In genomic region chr12:31817120-31817519, GRCh38 we compare ENCODE assay signal across 19 cellular contexts.
DNase-seq lines count a peak whose midpoint lies in the region; ATAC-seq, FAIRE-seq and TF ChIP-seq lines count a peak whose summit lies in the region.
"Had no signal": no experiment of that assay in that cellular context is flagged by ENCODE, and none has a peak within 500 bp of the region (broad histone marks: within the 10 kb centered on the region; RNA-seq: fewer than 3 reads in every experiment).

No MANE protein-coding gene starts in this region.

- no peaks in the 10 kb centered on the region for H3K27me3 ChIP-seq in OCI-LY3 (ENCODE audit: low read depth, low read length)
- H3K27me3 ChIP-seq in A673 (replicated peaks; ENCODE audit: insufficient read depth, low read depth, low read length, poor library complexity) = no peaks in the 10 kb centered on the region
- H3K27me3 ChIP-seq: BLaER1, SJCRH30 had no signal

- POLR2A ChIA-PET in A673 (lab: Charles Lee; ENCODE audit: low non-redundant PET) = no interaction called here

- ATAC-seq in GM19467 (IDR thresholded peaks at IDR 0.05; ENCODE audit: unreplicated experiment) (no peak), HG02763 (IDR thresholded peaks at IDR 0.05; ENCODE audit: unreplicated experiment) (no peak)
- ATAC-seq: CD8-positive, alpha-beta T cell; T-cell had no signal

- no peak for FAIRE-seq in GM12891 (lab: Jason Lieb, UNC)

- H3K79me2 ChIP-seq in OCI-LY3 (ENCODE audit: low read length) = no peaks in the 10 kb centered on the region

- TF ChIP-seq CTCF in OCI-LY3 (IDR thresholded peaks at IDR 0.05; ENCODE audit: low read depth, low read length) (no peak), A673 (conservative IDR thresholded peaks at IDR 0.05; ENCODE audit: low read depth, low read length) (no peak)

- H3K4me3 ChIP-seq in OCI-LY3 (ENCODE audit: low read length) = no peak overlapping the region
- H3K4me3 ChIP-seq in A673 (ENCODE audit: low read depth, low read length, poor library complexity, severe bottlenecking) = no peak overlapping the region
- H3K4me3 ChIP-seq: BLaER1, SJCRH30 had no signal

- intact Hi-C loops in A673 (cut with micrococcal nuclease; ENCODE audit: unreplicated experiment) = no loop called here

- CTCF ChIA-PET in A673 (lab: Charles Lee) = no interaction called here

- peak overlapping the region; percentile 55; the same call in 1 of the 2 replicates for H2AFZ ChIP-seq in OCI-LY3 (ENCODE audit: low read depth, low read length)

- BruUV-seq in A673 (replicated peaks; lab: Mats Ljungman, UMichigan) = no TSS peak

- H3K4me1 ChIP-seq in OCI-LY3 (ENCODE audit: low read length) (peaks cover 29% of the 10 kb centered on the region), A673 (ENCODE audit: insufficient read depth, low read length, poor library complexity, severe bottlenecking) (no peaks in the 10 kb centered on the region)
- H3K4me1 ChIP-seq: BLaER1, SJCRH30 had no signal

- DNase-seq in GM12891 (ENCODE audit: insufficient read length, low spot score) (no peak), islet precursor cell (peak; percentile 7), A673 (ENCODE audit: low spot score) (no peak), cortex of kidney (lab: John Stamatoyannopoulos, UW) (no peak)
- DNase-seq: CD8-positive, alpha-beta T cell; DMS53; H7; NCI-H1694; NCI-H2081; NCI-H446; NCI-H526; SJCRH30; T-cell had no signal

- H3K36me3 ChIP-seq in OCI-LY3 (replicated peaks; ENCODE audit: low read depth, low read length) (peaks cover 3% of the 10 kb centered on the region), A673 (ENCODE audit: insufficient read depth, low read length, poor library complexity, severe bottlenecking) (no peaks in the 10 kb centered on the region)
- H3K36me3 ChIP-seq: BLaER1, SJCRH30 had no signal

- TF ChIP-seq POLR2A in GM12891 (IDR thresholded peaks at IDR 0.05; ENCODE audit: low read depth, low read length) = no peak

- no peak overlapping the region for H3K9ac ChIP-seq in OCI-LY3 (ENCODE audit: low read length)
- H3K9ac ChIP-seq: BLaER1, KMS-11 had no signal

- H4K20me1 ChIP-seq in OCI-LY3 (ENCODE audit: insufficient read depth, low read length) = no peaks in the 10 kb centered on the region
- H4K20me1 ChIP-seq: BLaER1 had no signal

- H3K4me2 ChIP-seq in OCI-LY3 (ENCODE audit: low read length) = peak overlapping the region; percentile 40
- H3K4me2 ChIP-seq: BLaER1, KMS-11 had no signal

- H3K9me3 ChIP-seq in OCI-LY3 (ENCODE audit: insufficient read depth, low read length) = no peaks in the 10 kb centered on the region
- H3K9me3 ChIP-seq in A673 (ENCODE audit: low read depth, low read length, poor library complexity, severe bottlenecking) = no peaks in the 10 kb centered on the region
- H3K9me3 ChIP-seq: BLaER1, SJCRH30 had no signal

- H3K27ac ChIP-seq in OCI-LY3 (ENCODE audit: low read length) (peak overlapping the region; percentile 58), A673 (ENCODE audit: low read depth, low read length, poor library complexity, severe bottlenecking) (no peak overlapping the region)
- H3K27ac ChIP-seq: BLaER1, HL-60, KMS-11, SJCRH30 had no signal

TF ChIP-seq in GM12891, 5 proteins besides CTCF, POLR2A, EP300 and RAD21:
- TF ChIP-seq SPI1 (IDR thresholded peaks at IDR 0.05; ENCODE audit: low read depth, low read length) = peak; percentile 35; the same call in 1 of the 2 replicates
- no peak for TF ChIP-seq POLR2AphosphoS5 (IDR thresholded peaks at IDR 0.05; ENCODE audit: low read depth, low read length)
- no peak for TF ChIP-seq PAX5 (IDR thresholded peaks at IDR 0.05; ENCODE audit: insufficient read depth, low read length, severe bottlenecking)
- TF ChIP-seq POU2F2 (IDR thresholded peaks at IDR 0.05; ENCODE audit: low read depth, low read length) = no peak
- no peak for TF ChIP-seq TAF1 (IDR thresholded peaks at IDR 0.05; ENCODE audit: low read depth, low read length)
